10 cellular contexts compared by ENCODE assay signal in genomic region chr16:8887952-8888560, GRCh38. TPM values are rescaled to one million over a fixed set of nuclear protein-coding genes. Genes with fewer than 3 reads are reported as not detected.
A peak's percentile ranks its signal among the peaks of the same experiment; 100 is the strongest.
DNase-seq lines count a peak whose midpoint lies in the region; ATAC-seq and TF ChIP-seq lines count a peak whose summit lies in the region.
"Had no signal": no experiment of that assay in that cellular context is flagged by ENCODE, and none has a peak within 500 bp of the region (broad histone marks: within the 10 kb centered on the region; RNA-seq: fewer than 3 reads in every experiment).

No MANE protein-coding gene starts in this region.

- 73 to 92% methylated on average over 8 to 16 of the region's 16 CpGs for WGBS in body of pancreas, 2 donors
- 85 to 90% methylated on average over 14 to 15 of the region's 16 CpGs for WGBS in upper lobe of left lung, 2 donors

- H3K4me3 ChIP-seq in body of pancreas (no peak overlapping the region), upper lobe of left lung (no peak overlapping the region)

- peak; percentile 42 for DNase-seq in LoVo (ENCODE audit: low spot score)
- peak; percentile 46 to 66 (median 60) for DNase-seq in body of pancreas
- DNase-seq in iris pigment epithelial cell (ENCODE audit: low read depth): peak; percentile 41
- peak in 44 of 49 donors; percentile 15 to 97 (median 68) for DNase-seq in substantia nigra (lab: John Stamatoyannopoulos, UW)
- DNase-seq in upper lobe of left lung: no peak
- no peak for DNase-seq in WTC11 (ENCODE audit: low spot score)
- DNase-seq in KG1 (lab: John Stamatoyannopoulos, UW): no peak
- DNase-seq: naive thymus-derived CD4-positive, alpha-beta T cell; NCI-H1436 treated with DMSO at 0.1 percent for 48 hours had no signal

- H3K4me1 ChIP-seq in body of pancreas (peaks cover 14% of the 10 kb centered on the region), upper lobe of left lung (peaks cover 7 to 13% (median 9%) of the 10 kb centered on the region in 4 donors)

- no peak overlapping the region for H3K27ac ChIP-seq in body of pancreas
- peak overlapping the region; percentile 54 for H3K27ac ChIP-seq in substantia nigra (ENCODE audit: low read depth, low read length, poor library complexity, severe bottlenecking)
- no peak overlapping the region for H3K27ac ChIP-seq in upper lobe of left lung

- no peaks in the 10 kb centered on the region for H3K9me3 ChIP-seq in body of pancreas
- H3K9me3 ChIP-seq in upper lobe of left lung: no peaks in the 10 kb centered on the region

- no peak overlapping the region for H3K4me3 Mint-ChIP-seq in WTC11
- H3K4me3 Mint-ChIP-seq: naive thymus-derived CD4-positive, alpha-beta T cell had no signal

- no peaks in the 10 kb centered on the region for H3K9me3 Mint-ChIP-seq in WTC11
- H3K9me3 Mint-ChIP-seq: naive thymus-derived CD4-positive, alpha-beta T cell had no signal

- TF ChIP-seq POLR2A in body of pancreas (IDR thresholded peaks at IDR 0.05) (no peak), upper lobe of left lung (IDR thresholded peaks at IDR 0.05) (no peak)

- peaks cover 15% of the 10 kb centered on the region for H3K4me1 Mint-ChIP-seq in WTC11

- POLR2A ChIA-PET in WTC11 (lab: Charles Lee): interaction anchor here (0.6 kb wide), 1 partner anchor 161 kb away, joined by 3 read pairs; no protein-coding TSS in a partner anchor

- no peak for TF ChIP-seq EP300 in upper lobe of left lung (IDR thresholded peaks at IDR 0.05)

- no peaks in the 10 kb centered on the region; the same call in 1 of the 2 replicates for H3K27me3 Mint-ChIP-seq in WTC11 (ENCODE audit: low read depth)

- ATAC-seq in body of pancreas (no peak), upper lobe of left lung (ENCODE audit: low FRiP score in 2 of 2) (no peak), WTC11 (no peak)
- ATAC-seq: naive thymus-derived CD4-positive, alpha-beta T cell had no signal

- intact Hi-C loops in body of pancreas (cut with DNase I): loop anchor here (10.0 kb wide), 1 partner anchor 323 kb away; no protein-coding TSS in a partner anchor

- H3K36me3 Mint-ChIP-seq in WTC11: peaks cover 29% of the 10 kb centered on the region

- H3K36me3 ChIP-seq in body of pancreas (replicated peaks in 1 of 2; ENCODE audit: insufficient read depth in 1 of 2, low read depth in 2 of 2) (peaks cover 0 to 3% of the 10 kb centered on the region in 2 donors), upper lobe of left lung (peaks cover 0 to 38% (median 21%) of the 10 kb centered on the region in 4 donors)

- H3K27ac Mint-ChIP-seq in WTC11: no peak overlapping the region

- TF ChIP-seq CTCF in body of pancreas (IDR thresholded peaks at IDR 0.05) (no peak), upper lobe of left lung (IDR thresholded peaks at IDR 0.05) (no peak), WTC11 (IDR thresholded peaks at IDR 0.05) (no peak)

- H3K27me3 ChIP-seq in body of pancreas (no peaks in the 10 kb centered on the region), upper lobe of left lung (no peaks in the 10 kb centered on the region)

- CTCF ChIA-PET in WTC11 (lab: Charles Lee): interaction anchor here (0.8 to 5.2 kb wide), 5 partner anchors 8 to 125 kb away, joined by 4 to 36 read pairs (median 5); partner anchors contain the start of gene CARHSP1

TF ChIP-seq in WTC11, 78 proteins besides CTCF, POLR2A, EP300 and RAD21 (continues in another document):
- no peak for TF ChIP-seq ESRRA (CRISPR knock-in tag; IDR thresholded peaks at IDR 0.05; ENCODE audit: borderline replicate concordance)
- TF ChIP-seq ZNF512 (CRISPR knock-in tag; IDR thresholded peaks at IDR 0.05; ENCODE audit: borderline replicate concordance): no peak
- no peak for TF ChIP-seq ATF1 (CRISPR knock-in tag; IDR thresholded peaks at IDR 0.05)
- no peak for TF ChIP-seq HMGXB4 (CRISPR knock-in tag; IDR thresholded peaks at IDR 0.05)
- no peak for TF ChIP-seq HMGA2 (CRISPR knock-in tag; IDR thresholded peaks at IDR 0.05)
- TF ChIP-seq PRDM15 (CRISPR knock-in tag; IDR thresholded peaks at IDR 0.05): no peak
- TF ChIP-seq AR (CRISPR knock-in tag; IDR thresholded peaks at IDR 0.05): no peak
- no peak for TF ChIP-seq GTF2I (CRISPR knock-in tag; conservative IDR thresholded peaks at IDR 0.05)
- no peak for TF ChIP-seq RELA (CRISPR knock-in tag; IDR thresholded peaks at IDR 0.05; ENCODE audit: borderline replicate concordance)
- TF ChIP-seq ZMAT4 (CRISPR knock-in tag; IDR thresholded peaks at IDR 0.05): no peak
- no peak for TF ChIP-seq CREB1 (CRISPR knock-in tag; IDR thresholded peaks at IDR 0.05)

RNA-seq across cellular contexts. Expression of gene LITAFD, which starts 5.9 kb away (rescaled TPM):
- not detected for total RNA-seq in body of pancreas
- not detected for total RNA-seq in upper lobe of left lung
- not detected in 3 replicates for total RNA-seq in WTC11 (2021)
- total RNA-seq: fibroblast of lung; naive thymus-derived CD4-positive, alpha-beta T cell had no signal

RNA-seq across cellular contexts. Expression of gene CARHSP1, which starts 19.2 kb away (rescaled TPM):
- total RNA-seq in body of pancreas (10 to 100 TPM; 16.5 to 59.9 TPM), upper lobe of left lung (100 to 1,000 TPM in 1 of 6 donors, 10 to 100 TPM in 5; 33.5 to 102 (median 75.3) TPM), WTC11 (2021) (260 to 271 TPM (median 261 TPM) in 3 replicates)

Comparison
In these comparisons a context has a peak if more than half of its experiments do, and no peak if none do; other contexts are left out.
1. DNase-seq: peak in LoVo (single experiment), body of pancreas (4 of 4), iris pigment epithelial cell (single experiment) and substantia nigra (44 of 49); none in upper lobe of left lung (0 of 2), WTC11 (single experiment) and KG1 (single experiment).